10 cellular contexts compared by ENCODE assay signal in genomic region chr17:57578608-57578990, GRCh38.
DNase-seq lines count a peak whose midpoint lies in the region; ATAC-seq, FAIRE-seq and TF ChIP-seq lines count a peak whose summit lies in the region.
"Had no signal": no experiment of that assay in that cellular context is flagged by ENCODE, and none has a peak within 500 bp of the region (broad histone marks: within the 10 kb centered on the region; RNA-seq: fewer than 3 reads in every experiment).

No MANE protein-coding gene starts in this region.

- H4K8ac ChIP-seq in neuronal stem cell (ENCODE audit: low read depth, low read length): no peak overlapping the region

- H3K4ac ChIP-seq in neuronal stem cell (ENCODE audit: low read length): no peak overlapping the region

- peak overlapping the region; percentile 43 for H2AFZ ChIP-seq in neuronal stem cell (ENCODE audit: low read length)

- no peak overlapping the region for H3K14ac ChIP-seq in neuronal stem cell (ENCODE audit: low read length)

- H3K4me2 ChIP-seq in neuronal stem cell (ENCODE audit: insufficient read depth, low read length, poor library complexity, severe bottlenecking): peak overlapping the region; percentile 50

- no peaks in the 10 kb centered on the region for H3K27me3 Mint-ChIP-seq in activated T-cell treated with anti-CD3 and anti-CD28 coated beads, Interleukin-2, amount 50 U/mL, for 4 hours (ENCODE audit: low read depth)
- H3K27me3 Mint-ChIP-seq: naive thymus-derived CD8-positive, alpha-beta T cell had no signal

- no peak overlapping the region for H2BK5ac ChIP-seq in neuronal stem cell (ENCODE audit: low read length)

- no peak overlapping the region for H2BK120ac ChIP-seq in neuronal stem cell (ENCODE audit: low read depth, low read length)

- H3K36me3 Mint-ChIP-seq in activated T-cell treated with anti-CD3 and anti-CD28 coated beads, Interleukin-2, amount 50 U/mL, for 4 hours (ENCODE audit: insufficient read depth): peaks cover 6% of the 10 kb centered on the region

- CTCF ChIA-PET in GM10248 (lab: Yijun Ruan, JAX): interaction anchor here (0.8 to 4.6 kb wide), 10 partner anchors 9 to 137 kb away, joined by 3 to 15 read pairs (median 4); no protein-coding TSS in a partner anchor

- TF ChIP-seq CTCF in GM10248 (IDR thresholded peaks at IDR 0.05; ENCODE audit: control extremely low read depth, extremely low read depth, low read depth, missing control alignments): no peak

- H2BK12ac ChIP-seq in neuronal stem cell (ENCODE audit: low read length): no peak overlapping the region

- no peak overlapping the region for H3K9ac ChIP-seq in neuronal stem cell (ENCODE audit: low read depth, low read length, poor library complexity)

- POLR2A ChIA-PET in GM10248 (lab: Yijun Ruan, JAX): no interaction called here

- H2AK5ac ChIP-seq in neuronal stem cell (ENCODE audit: low read depth, low read length): no peak overlapping the region

- H3K27me3 ChIP-seq in neuronal stem cell (ENCODE audit: control insufficient read depth in 3 of 3, insufficient read depth in 3 of 3, low read depth in 1 of 3, low read length in 3 of 3): no peaks in the 10 kb centered on the region
- no peaks in the 10 kb centered on the region for H3K27me3 ChIP-seq in small intestine (ENCODE audit: control insufficient read depth in 2 of 2, insufficient read depth in 2 of 2, low read length in 2 of 2)

- peak; percentile 62 for DNase-seq in GM10248 (ENCODE audit: extremely low spot score)
- peak; percentile 67 for DNase-seq in NCI-H1436 treated with DMSO at 0.1 percent for 48 hours (lab: John Stamatoyannopoulos, UW)
- DNase-seq in caudate nucleus (lab: John Stamatoyannopoulos, UW): no peak
- DNase-seq in neuronal stem cell (ENCODE audit: low spot score): no peak
- DNase-seq in small intestine: no peak
- no peak for DNase-seq in COLO829 (ENCODE audit: low spot score)
- DNase-seq in activated T-cell treated with anti-CD3 and anti-CD28 coated beads, Interleukin-2, amount 50 U/mL, for 4 hours: no peak
- DNase-seq: activated CD8-positive, alpha-beta memory T cell treated with anti-CD3 and anti-CD28 coated beads, Interleukin-2, amount 50 U/mL, for 4 hours had no signal

- FAIRE-seq in small intestine (lab: Jason Lieb, UNC): no peak

- peaks cover 9% of the 10 kb centered on the region for H3K4me1 Mint-ChIP-seq in activated T-cell treated with anti-CD3 and anti-CD28 coated beads, Interleukin-2, amount 50 U/mL, for 4 hours (ENCODE audit: low read depth)

- no peak overlapping the region for H3K4me3 Mint-ChIP-seq in activated T-cell treated with anti-CD3 and anti-CD28 coated beads, Interleukin-2, amount 50 U/mL, for 4 hours
- H3K4me3 Mint-ChIP-seq: naive thymus-derived CD8-positive, alpha-beta T cell had no signal

- H3K9me3 ChIP-seq in neuronal stem cell (replicated peaks in 1 of 2; ENCODE audit: control insufficient read depth in 2 of 2, insufficient read depth in 1 of 2, low read depth in 1 of 2, low read length in 2 of 2) (no peaks in the 10 kb centered on the region), small intestine (ENCODE audit: control insufficient read depth, low read depth) (no peaks in the 10 kb centered on the region)

- peak overlapping the region; percentile 83 for H3K27ac ChIP-seq in caudate nucleus (ENCODE audit: low read depth, low read length)
- peak overlapping the region; percentile 76 for H3K27ac ChIP-seq in neuronal stem cell (replicated peaks; ENCODE audit: low read length)
- no peak overlapping the region for H3K27ac ChIP-seq in small intestine (ENCODE audit: low read depth in 1 of 2, low read length in 1 of 2)

- no peaks in the 10 kb centered on the region for H3K9me3 Mint-ChIP-seq in activated T-cell treated with anti-CD3 and anti-CD28 coated beads, Interleukin-2, amount 50 U/mL, for 4 hours
- H3K9me3 Mint-ChIP-seq: naive thymus-derived CD8-positive, alpha-beta T cell had no signal

- no CpG with 5 or more reads among the region's 4 CpGs for WGBS in neuronal stem cell (ENCODE audit: extremely low coverage in 2 of 2, insufficient read length in 2 of 2, insufficient replicate concordance in 1 of 2), 2 donors
- WGBS in small intestine, 3 donors: 76 to 89% (median 84%) methylated on average over 4 of the region's 4 CpGs

- H3K23ac ChIP-seq in neuronal stem cell (ENCODE audit: low read depth, low read length, poor library complexity): no peak overlapping the region

- no peak overlapping the region for H4K91ac ChIP-seq in neuronal stem cell (ENCODE audit: low read depth, low read length, poor library complexity)

- H3K36me3 ChIP-seq in neuronal stem cell (replicated peaks in 1 of 2; ENCODE audit: control insufficient read depth in 2 of 2, insufficient read depth in 2 of 2, low read length in 2 of 2) (no peaks in the 10 kb centered on the region), small intestine (ENCODE audit: control insufficient read depth in 2 of 2, insufficient read depth in 2 of 2, low read length in 2 of 2) (no peaks in the 10 kb centered on the region)

- H3K4me1 ChIP-seq in neuronal stem cell (ENCODE audit: control insufficient read depth in 2 of 2, insufficient read depth in 1 of 2, low read depth in 1 of 2, low read length in 2 of 2) (peaks cover 31 to 37% of the 10 kb centered on the region in 2 donors), small intestine (ENCODE audit: control insufficient read depth in 2 of 2, insufficient read depth in 1 of 2, low read depth in 1 of 2, low read length in 1 of 2) (no peaks in the 10 kb centered on the region)

- no peak for ATAC-seq in activated T-cell treated with anti-CD3 and anti-CD28 coated beads, Interleukin-2, amount 50 U/mL, for 4 hours
- ATAC-seq in HG03460 (IDR thresholded peaks at IDR 0.05; ENCODE audit: unreplicated experiment): no peak
- ATAC-seq: naive thymus-derived CD8-positive, alpha-beta T cell had no signal

- H3K79me1 ChIP-seq in neuronal stem cell (ENCODE audit: low read depth, low read length): peaks cover 2% of the 10 kb centered on the region

- peak overlapping the region in 1 of 2 donors; percentile 24 for H3K4me3 ChIP-seq in neuronal stem cell (ENCODE audit: low read length in 2 of 2)
- H3K4me3 ChIP-seq in small intestine (ENCODE audit: low read depth in 1 of 2, low read length in 2 of 2): no peak overlapping the region

- no peak overlapping the region for H3K18ac ChIP-seq in neuronal stem cell (ENCODE audit: low read length)

- H2BK15ac ChIP-seq in neuronal stem cell (ENCODE audit: low read length): no peak overlapping the region

Comparison
In these comparisons a context has a peak if more than half of its experiments do, and no peak if none do; other contexts are left out.
1. DNase-seq: peak in GM10248 (single experiment) and NCI-H1436 treated with DMSO at 0.1 percent for 48 hours (single experiment); none in caudate nucleus (0 of 61), neuronal stem cell (single experiment), small intestine (single experiment), COLO829 (single experiment) and activated T-cell treated with anti-CD3 and anti-CD28 coated beads, Interleukin-2, amount 50 U/mL, for 4 hours (single experiment).
2. H3K27ac ChIP-seq: peak in caudate nucleus (single experiment) and neuronal stem cell (single experiment); none in small intestine (0 of 2).